ENCODE assay signal across 19 cellular contexts in genomic region chr16:57823836-57824235, GRCh38.
"Had no signal": no experiment of that assay in that cellular context is flagged by ENCODE, and none has a peak within 500 bp of the region (broad histone marks: within the 10 kb centered on the region; RNA-seq: fewer than 3 reads in every experiment).

No MANE protein-coding gene starts in this region.

- H3K4me1 Mint-ChIP-seq: activated B cell treated with CpG ODN at 0.5 μM for 24 hours; stimulated activated naive B cell treated with anti-CD40 and anti-IgM and Interleukin-4, amounts not matched to agents 10 μg/mL and 1 μg/mL and 100 μg/mL, for 72 hours had no signal

- FAIRE-seq: pancreas had no signal

- H3K27ac Mint-ChIP-seq: activated B cell treated with CpG ODN at 0.5 μM for 24 hours; activated CD8-positive, alpha-beta T cell treated with anti-CD3 and anti-CD28 coated beads, Interleukin-2, amount 10 ng/mL, durations not matched to agents 7 days and 5 days; activated naive CD4-positive, alpha-beta T cell treated with anti-CD3 and anti-CD28 coated beads, Interleukin-2, amount 50 U/mL, for 72 hours; neural progenitor cell; stimulated activated naive B cell treated with anti-CD40 and anti-IgM and Interleukin-4, amounts not matched to agents 10 μg/mL and 1 μg/mL and 100 μg/mL, for 72 hours; T-helper 2 cell treated with Interferon-gamma antibody and Interleukin-4, amounts not matched to agents 5 μg/mL and 100 μg/mL, for 36 hours had no signal

- H3K9me3 Mint-ChIP-seq: activated B cell treated with CpG ODN at 0.5 μM for 24 hours; activated naive CD4-positive, alpha-beta T cell treated with anti-CD3 and anti-CD28 coated beads, Interleukin-2, amount 50 U/mL, for 72 hours; neural progenitor cell; stimulated activated naive B cell treated with anti-CD40 and anti-IgM and Interleukin-4, amounts not matched to agents 10 μg/mL and 1 μg/mL and 100 μg/mL, for 72 hours; T-helper 2 cell treated with Interferon-gamma antibody and Interleukin-4, amounts not matched to agents 5 μg/mL and 100 μg/mL, for 36 hours had no signal

- H3K36me3 Mint-ChIP-seq: activated naive CD4-positive, alpha-beta T cell treated with anti-CD3 and anti-CD28 coated beads, Interleukin-2, amount 50 U/mL, for 72 hours; neural progenitor cell; stimulated activated naive B cell treated with anti-CD40 and anti-IgM and Interleukin-4, amounts not matched to agents 10 μg/mL and 1 μg/mL and 100 μg/mL, for 72 hours had no signal

- H3K4me3 ChIP-seq: lower lobe of right lung, neural progenitor cell, pancreas, tibial artery, uterus had no signal

- DNase-seq: activated B cell treated with CpG ODN at 0.5 μM for 24 hours; activated CD4-positive, alpha-beta T cell treated with anti-CD3 and anti-CD28 coated beads for 48 hours; activated CD8-positive, alpha-beta memory T cell treated with anti-CD3 and anti-CD28 coated beads, Interleukin-2, amount 50 U/mL, for 4 hours; activated CD8-positive, alpha-beta T cell treated with anti-CD3 and anti-CD28 coated beads, Interleukin-2, amount 10 ng/mL, durations not matched to agents 7 days and 5 days; activated gamma-delta T cell; activated T-cell treated with anti-CD3 and anti-CD28 coated beads, Interleukin-2, amount 50 U/mL, for 48 hours; amygdala; brain microvascular endothelial cell; cortex of kidney; effector CD4-positive, alpha-beta T cell; foreskin fibroblast; lower lobe of right lung; stimulated activated naive B cell treated with anti-CD40 and anti-IgM and Interleukin-4, amounts not matched to agents 10 μg/mL and 1 μg/mL and 100 μg/mL, for 72 hours; tibial artery; uterus had no signal

- H3K27me3 ChIP-seq: brain microvascular endothelial cell, neural progenitor cell, pancreas, tibial artery, uterus had no signal

- H3K4me1 ChIP-seq: neural progenitor cell, uterus had no signal

- ATAC-seq: activated CD8-positive, alpha-beta T cell treated with anti-CD3 and anti-CD28 coated beads, Interleukin-2, amount 10 ng/mL, durations not matched to agents 7 days and 5 days; activated naive CD4-positive, alpha-beta T cell treated with anti-CD3 and anti-CD28 coated beads, Interleukin-2, amount 50 U/mL, for 72 hours; lower lobe of right lung; pancreas; stimulated activated naive B cell treated with anti-CD40 and anti-IgM and Interleukin-4, amounts not matched to agents 10 μg/mL and 1 μg/mL and 100 μg/mL, for 72 hours had no signal

- H3K27ac ChIP-seq: brain microvascular endothelial cell, lower lobe of right lung, neural progenitor cell, pancreas, tibial artery, uterus had no signal

- H3K9me3 ChIP-seq: lower lobe of right lung, pancreas, tibial artery, uterus had no signal

- H3K36me3 ChIP-seq: brain microvascular endothelial cell, lower lobe of right lung, neural progenitor cell, pancreas, tibial artery, uterus had no signal

- H3K4me3 Mint-ChIP-seq: activated B cell treated with CpG ODN at 0.5 μM for 24 hours; activated CD8-positive, alpha-beta T cell treated with anti-CD3 and anti-CD28 coated beads, Interleukin-2, amount 10 ng/mL, durations not matched to agents 7 days and 5 days; neural progenitor cell; stimulated activated naive B cell treated with anti-CD40 and anti-IgM and Interleukin-4, amounts not matched to agents 10 μg/mL and 1 μg/mL and 100 μg/mL, for 72 hours; T-helper 2 cell treated with Interferon-gamma antibody and Interleukin-4, amounts not matched to agents 5 μg/mL and 100 μg/mL, for 36 hours had no signal
